In the genomic region with DNA sequence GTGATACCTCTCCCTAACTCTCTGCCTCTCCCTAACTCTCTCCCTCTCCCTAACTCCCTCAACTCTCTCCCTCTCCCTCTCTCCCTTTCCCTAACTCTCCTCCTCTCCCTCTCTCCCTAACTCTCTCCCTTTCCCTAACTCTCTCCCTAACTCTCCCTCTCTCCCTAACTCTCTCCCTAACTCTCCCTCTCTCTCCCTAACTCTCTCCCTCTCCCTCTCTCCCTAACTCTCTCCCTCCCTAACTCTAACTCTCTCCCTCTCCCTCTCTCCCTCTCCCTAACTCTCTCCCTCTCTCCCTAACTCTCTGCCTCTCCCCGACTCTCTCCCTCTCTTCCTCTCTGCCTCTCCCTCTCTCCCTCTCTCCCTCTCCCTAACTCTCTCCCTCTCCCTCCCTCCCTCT, we compare ENCODE assay signal across 2 cellular contexts.
TF ChIP-seq lines count a peak whose summit lies in the region.

No MANE protein-coding gene starts in this region.

TF ChIP-seq in HEK293, 187 proteins besides CTCF, POLR2A, EP300 and RAD21 (continued from another document):
- TF ChIP-seq ZNF658 (tag by site-specific recombination; IDR thresholded peaks at IDR 0.05) (no peak), PBX3 (CRISPR knock-in tag; IDR thresholded peaks at IDR 0.05) (no peak), ZNF426 (tag by site-specific recombination; IDR thresholded peaks at IDR 0.05) (no peak), ZNF473 (tag by site-specific recombination; IDR thresholded peaks at IDR 0.05) (no peak), ZNF169 (tag by site-specific recombination; IDR thresholded peaks at IDR 0.05) (peak; percentile 100), ZBTB48 (tag by site-specific recombination; IDR thresholded peaks at IDR 0.05) (peak; percentile 96), ZNF366 (tag by site-specific recombination; conservative IDR thresholded peaks at IDR 0.05) (peak; percentile 74), ZNF596 (tag by site-specific recombination; IDR thresholded peaks at IDR 0.05) (peak; percentile 73; the same call in 1 of the 2 replicates), SALL2 (tag by site-specific recombination; IDR thresholded peaks at IDR 0.05; ENCODE audit: borderline replicate concordance) (0 out of 2 replicates have a peak, but pooled peaks have one; percentile 13), BCL11B (tag by site-specific recombination; IDR thresholded peaks at IDR 0.05; ENCODE audit: low read depth) (no peak)

TF ChIP-seq in H1, 55 proteins besides CTCF, POLR2A, EP300 and RAD21 (continued from another document):
- TF ChIP-seq EGR1 (IDR thresholded peaks at IDR 0.05; ENCODE audit: borderline replicate concordance, low read depth, low read length) (0 out of 2 replicates have a peak, but pooled peaks have one; percentile 11), TBP (IDR thresholded peaks at IDR 0.05; ENCODE audit: low read depth, low read length) (no peak), TCF12 (IDR thresholded peaks at IDR 0.05; ENCODE audit: low read depth, low read length) (0 out of 2 replicates have a peak, but pooled peaks have one; percentile 58)
TF ChIP-seq in H1: peak in this region for 4.
